18 cellular contexts compared by ENCODE assay signal in the genomic region with DNA sequence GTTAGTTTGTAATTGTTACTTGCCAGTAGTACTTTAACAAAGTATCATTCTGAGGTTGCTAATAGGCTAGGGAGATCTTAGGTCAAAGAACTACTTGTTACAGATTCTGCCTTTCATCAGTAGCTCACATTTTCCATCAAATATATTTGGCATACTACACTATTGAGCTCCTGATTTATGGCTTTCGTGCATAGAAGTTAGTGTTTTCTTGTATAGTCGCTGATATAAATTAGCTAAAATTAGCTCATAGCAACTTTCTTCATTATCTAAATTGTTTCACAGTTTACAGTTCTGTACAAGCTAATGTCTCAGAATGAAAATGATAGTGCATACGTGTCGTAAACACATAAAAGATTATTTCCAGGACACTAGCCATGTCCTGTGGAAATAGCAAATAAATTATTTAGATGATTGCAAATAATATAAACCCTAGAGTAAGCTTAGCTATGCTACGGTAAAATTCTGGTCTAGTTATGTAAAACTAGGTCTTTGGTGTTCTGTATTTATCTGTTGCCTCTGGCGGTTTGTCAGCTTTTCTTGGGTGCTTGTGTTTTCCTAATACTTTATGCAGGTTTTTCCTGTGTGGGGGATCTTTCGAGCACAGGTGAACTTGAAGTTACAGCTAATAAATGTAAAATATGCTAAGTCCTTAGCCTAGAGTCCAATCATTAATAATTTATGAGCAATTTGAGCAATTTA. TPM values are rescaled to one million over a fixed set of nuclear protein-coding genes. Genes with fewer than 3 reads are reported as not detected.
"Had no signal": no experiment of that assay in that cellular context is flagged by ENCODE, and none has a peak within 500 bp of the region (broad histone marks: within the 10 kb centered on the region; RNA-seq: fewer than 3 reads in every experiment).

No MANE protein-coding gene starts in this region.

- H3K27ac ChIP-seq: cardiac muscle cell, SK-N-MC, spleen had no signal

- ATAC-seq: natural killer cell treated with Interleukin-12 subunit alpha and Interleukin-12 subunit beta and Interleukin-15 and Interleukin-18, amount 100 ng/mL, for 72 hours; stimulated activated memory B cell treated with anti-CD40 and anti-IgM and Interleukin-4, amounts not matched to agents 10 μg/mL and 1 μg/mL and 100 μg/mL, for 72 hours; T-cell; WTC11 had no signal

- H3K9me3 ChIP-seq: transverse colon had no signal

- DNase-seq: activated CD4-positive, alpha-beta T cell treated with anti-CD3 and anti-CD28 coated beads, Interleukin-2, amount 10 ng/mL, durations not matched to agents 24 days and 14 days; activated CD8-positive, alpha-beta memory T cell treated with anti-CD3 and anti-CD28 coated beads for 24 hours; activated naive CD4-positive, alpha-beta T cell treated with anti-CD3 and anti-CD28 coated beads for 36 hours; effector CD8-positive, alpha-beta T cell; hypothalamus; mammary epithelial cell; nucleus accumbens; spleen; stimulated activated CD4-positive, alpha-beta T cell treated with anti-CD3 and anti-CD28 coated beads, Interleukin-1b, Interleukin-23, amount 100 ng/mL, for 48 hours; T-cell; T1000; transverse colon had no signal

- FAIRE-seq: colon had no signal

- H3K4me3 ChIP-seq: cardiac muscle cell, SK-N-MC, spleen had no signal

- H3K4me1 ChIP-seq: transverse colon had no signal

- H3K36me3 ChIP-seq: cardiac muscle cell, spleen, transverse colon had no signal

- H3K27me3 ChIP-seq: cardiac muscle cell, spleen, transverse colon had no signal

RNA-seq across cellular contexts. Expression of a gene that starts 15.1 kb away (rescaled TPM):
- total RNA-seq: WTC11 had no signal
- polyA plus RNA-seq: mammary epithelial cell had no signal
